In genomic region chr6:110708295-110708965, GRCh38 we compare ENCODE assay signal across 16 cellular contexts.
DNase-seq lines count a peak whose midpoint lies in the region; ATAC-seq, FAIRE-seq and TF ChIP-seq lines count a peak whose summit lies in the region.
"Had no signal": no experiment of that assay in that cellular context is flagged by ENCODE, and none has a peak within 500 bp of the region (broad histone marks: within the 10 kb centered on the region; RNA-seq: fewer than 3 reads in every experiment).

No MANE protein-coding gene starts in this region.

- CTCF ChIA-PET in AG04450 (lab: Charles Lee) = interaction anchor here (1.0 kb wide), 1 partner anchor 26 kb away, joined by 3 read pairs; no protein-coding TSS in a partner anchor

- H3K36me3 Mint-ChIP-seq in HFFc6 (ENCODE audit: low read depth) = 0 out of 2 replicates have a peak, but pooled peaks cover 4% of the 10 kb centered on the region

- H3K27ac ChIP-seq in AG04450 (ENCODE audit: low read depth, low read length) = no peak overlapping the region

- ATAC-seq in HG03442 (IDR thresholded peaks at IDR 0.05; ENCODE audit: unreplicated experiment) (no peak), GM21717 (IDR thresholded peaks at IDR 0.05; ENCODE audit: unreplicated experiment) (no peak)
- ATAC-seq: stimulated activated memory B cell treated with anti-CD40 and anti-IgM and Interleukin-4, amounts not matched to agents 10 μg/mL and 1 μg/mL and 100 μg/mL, for 72 hours had no signal

- H3K4me3 ChIP-seq in AG04450 (ENCODE audit: low read depth, low read length) (no peak overlapping the region), astrocyte of the spinal cord (ENCODE audit: low read depth, low read length) (no peak overlapping the region), BE2C (ENCODE audit: low read depth, low read length) (no peak overlapping the region)

- no peak overlapping the region for H3K27ac Mint-ChIP-seq in HFFc6
- H3K27ac Mint-ChIP-seq: stimulated activated memory B cell treated with anti-CD40 and anti-IgM and Interleukin-4, amounts not matched to agents 10 μg/mL and 1 μg/mL and 100 μg/mL, for 72 hours had no signal

- FAIRE-seq in GM19239 (lab: Jason Lieb, UNC) = no peak
- FAIRE-seq: small intestine, TTC549 had no signal

- TF ChIP-seq CTCF in AG04450 (IDR thresholded peaks at IDR 0.05; ENCODE audit: low read depth, low read length) = no peak
- TF ChIP-seq CTCF in HFFc6 (IDR thresholded peaks at IDR 0.05) = no peak
- no peak for TF ChIP-seq CTCF in astrocyte of the spinal cord (IDR thresholded peaks at IDR 0.05; ENCODE audit: low read depth, low read length)
- TF ChIP-seq CTCF in BE2C (IDR thresholded peaks at IDR 0.05; ENCODE audit: low read depth, low read length) = no peak

- POLR2A ChIA-PET in AG04450 (lab: Yijun Ruan, JAX) = interaction anchor here (1.5 kb wide), 1 partner anchor 166 kb away, joined by 6 read pairs; the partner anchor contains the start of gene AMD1

- no peaks in the 10 kb centered on the region for H3K27me3 ChIP-seq in AG04450 (ENCODE audit: control insufficient read depth, insufficient read depth, low read length)
- no peaks in the 10 kb centered on the region for H3K27me3 ChIP-seq in BE2C

- H3K4me1 Mint-ChIP-seq in HFFc6 (ENCODE audit: low read depth) = peaks cover 25% of the 10 kb centered on the region

- in situ Hi-C loops in astrocyte of the spinal cord (cut with HindIII; ENCODE audit: low sequenced_read_pairs) = no loop called here

- DNase-seq in AG04450 (ENCODE audit: low read depth, low spot score) (peak; percentile 16), HFFc6 (peak; percentile 27), astrocyte of the spinal cord (ENCODE audit: low read depth, low spot score) (peak; percentile 47), iPS-NIHi7 (ENCODE audit: extremely low spot score) (peak; percentile 17), GM19239 (ENCODE audit: insufficient read length, low spot score) (no peak), BE2C (no peak)
- DNase-seq: activated CD4-positive, alpha-beta T cell treated with anti-CD3 and anti-CD28 coated beads, Interleukin-2, amount 50 U/mL, for 48 hours; Calu3; NCI-H2029; NCI-H524; small intestine had no signal

- no peaks in the 10 kb centered on the region for H3K36me3 ChIP-seq in BE2C

- no peaks in the 10 kb centered on the region for H3K4me1 ChIP-seq in BE2C

- H3K9me3 ChIP-seq in AG04450 (ENCODE audit: control insufficient read depth, insufficient read depth, low read length) (no peaks in the 10 kb centered on the region), BE2C (no peaks in the 10 kb centered on the region; the same call in 1 of the 2 replicates)

- H3K9me3 Mint-ChIP-seq in HFFc6 = no peaks in the 10 kb centered on the region
- H3K9me3 Mint-ChIP-seq: central memory CD8-positive, alpha-beta T cell; stimulated activated memory B cell treated with anti-CD40 and anti-IgM and Interleukin-4, amounts not matched to agents 10 μg/mL and 1 μg/mL and 100 μg/mL, for 72 hours had no signal

- no peaks in the 10 kb centered on the region; the same call in 1 of the 2 replicates for H3K27me3 Mint-ChIP-seq in HFFc6 (ENCODE audit: insufficient read depth)
- H3K27me3 Mint-ChIP-seq: central memory CD8-positive, alpha-beta T cell; stimulated activated memory B cell treated with anti-CD40 and anti-IgM and Interleukin-4, amounts not matched to agents 10 μg/mL and 1 μg/mL and 100 μg/mL, for 72 hours had no signal

- no peak overlapping the region for H3K4me3 Mint-ChIP-seq in HFFc6
- H3K4me3 Mint-ChIP-seq: central memory CD8-positive, alpha-beta T cell; stimulated activated memory B cell treated with anti-CD40 and anti-IgM and Interleukin-4, amounts not matched to agents 10 μg/mL and 1 μg/mL and 100 μg/mL, for 72 hours had no signal

Comparison
In these comparisons a context has a peak if more than half of its experiments do, and no peak if none do; other contexts are left out.
1. DNase-seq: peak in AG04450 (single experiment), HFFc6 (single experiment), astrocyte of the spinal cord (single experiment) and iPS-NIHi7 (single experiment); none in GM19239 (single experiment) and BE2C (single experiment).